31 cellular contexts compared by ENCODE assay signal in the genomic region with DNA sequence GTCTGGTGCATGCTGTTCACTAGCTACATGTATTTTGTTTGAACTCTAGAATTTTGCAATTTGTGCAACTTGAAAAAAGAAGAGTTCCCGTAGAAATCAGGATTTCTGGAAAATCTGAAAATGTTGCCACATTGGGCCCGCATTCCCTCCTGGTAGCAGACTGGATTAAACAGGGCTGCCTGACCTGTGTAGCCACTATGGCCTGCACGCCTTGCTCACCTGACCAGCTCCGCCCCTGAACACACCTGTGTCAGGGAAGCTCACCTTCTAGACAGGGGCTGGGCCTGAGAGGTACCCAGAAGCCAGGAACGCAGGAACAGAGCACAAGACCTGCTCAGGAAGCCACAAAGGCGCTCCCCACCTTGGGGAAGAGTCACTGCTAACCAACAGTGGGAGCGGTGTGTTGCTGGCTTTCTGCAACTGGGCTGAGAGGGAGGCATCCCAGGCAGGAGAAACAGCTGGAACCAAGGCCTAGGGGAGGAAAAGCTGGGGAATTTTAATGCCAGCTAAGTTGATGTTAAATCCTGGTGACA.
"Had no signal": no experiment of that assay in that cellular context is flagged by ENCODE, and none has a peak within 500 bp of the region (broad histone marks: within the 10 kb centered on the region; RNA-seq: fewer than 3 reads in every experiment).

No MANE protein-coding gene starts in this region.

- H3K36me3 Mint-ChIP-seq: activated naive CD4-positive, alpha-beta T cell treated with anti-CD3 and anti-CD28 coated beads, Interleukin-2, amount 50 U/mL, for 72 hours; activated naive CD8-positive, alpha-beta T cell treated with anti-CD3 and anti-CD28 coated beads, Interleukin-2, amount 10 ng/mL, durations not matched to agents 7 days and 5 days; brain had no signal

- H3K4me3 Mint-ChIP-seq: activated B cell treated with CpG ODN at 0.5 μM for 24 hours; activated CD8-positive, alpha-beta T cell treated with anti-CD3 and anti-CD28 coated beads for 36 hours; activated naive CD8-positive, alpha-beta T cell treated with anti-CD3 and anti-CD28 coated beads, Interleukin-2, amount 10 ng/mL, durations not matched to agents 7 days and 5 days; activated T-cell treated with anti-CD3 and anti-CD28 coated beads, Interleukin-2, amount 50 U/mL, for 4 hours; activated T-helper 17 cell treated with anti-CD3 and anti-CD28 coated beads, Interleukin-2, amount 50 U/mL, for 72 hours; brain; central memory CD8-positive, alpha-beta T cell; dendritic cell treated with granulocyte-macrophage colony-stimulating factor and Interleukin-4, amounts not matched to agents 40 ng/mL and 50 ng/mL, for 4 days; endodermal cell; T-helper 17 cell; T-helper 2 cell treated with Interferon-gamma antibody and Interleukin-4, amounts not matched to agents 5 μg/mL and 100 μg/mL, for 36 hours had no signal

- H3K4me1 ChIP-seq: ascending aorta, esophagus muscularis mucosa, foreskin keratinocyte, gastrocnemius medialis had no signal

- H3K36me3 ChIP-seq: ascending aorta, esophagus muscularis mucosa, gastrocnemius medialis, WERI-Rb-1 had no signal

- DNase-seq: activated B cell treated with CpG ODN at 0.5 μM for 24 hours; activated CD4-positive, alpha-beta T cell treated with anti-CD3 and anti-CD28 coated beads for 48 hours; activated CD4-positive, alpha-beta T cell treated with anti-CD3 and anti-CD28 coated beads, Interleukin-2, amount 50 U/mL, for 1 hour; activated CD4-positive, alpha-beta T cell treated with anti-CD3 and anti-CD28 coated beads, Interleukin-2, amount 50 U/mL, for 48 hours; activated CD8-positive, alpha-beta memory T cell treated with anti-CD3 and anti-CD28 coated beads for 24 hours; activated CD8-positive, alpha-beta T cell treated with anti-CD3 and anti-CD28 coated beads for 36 hours; activated effector memory CD4-positive, alpha-beta T cell treated with Interleukin-2 at 50 U/mL for 16 hours; activated gamma-delta T cell treated with Interleukin-2 at 50 U/mL for 16 hours; activated naive CD4-positive, alpha-beta T cell treated with Interleukin-2 at 50 U/mL for 16 hours; activated naive CD8-positive, alpha-beta T cell treated with anti-CD3 and anti-CD28 coated beads, Interleukin-2, amount 10 ng/mL, durations not matched to agents 7 days and 5 days; activated T-cell treated with anti-CD3 and anti-CD28 coated beads, Interleukin-2, amount 50 U/mL, for 4 hours; dorsolateral prefrontal cortex; effector memory CD4-positive, alpha-beta T cell; endodermal cell; foreskin keratinocyte; gastrocnemius medialis; glutamatergic neuron; T-helper 1 cell; T-helper 17 cell; T1000; WERI-Rb-1 had no signal

- H3K27ac Mint-ChIP-seq: activated B cell treated with CpG ODN at 0.5 μM for 24 hours; activated CD8-positive, alpha-beta T cell treated with anti-CD3 and anti-CD28 coated beads for 36 hours; activated naive CD4-positive, alpha-beta T cell treated with anti-CD3 and anti-CD28 coated beads, Interleukin-2, amount 50 U/mL, for 72 hours; activated naive CD8-positive, alpha-beta T cell treated with anti-CD3 and anti-CD28 coated beads, Interleukin-2, amount 10 ng/mL, durations not matched to agents 7 days and 5 days; activated T-helper 17 cell treated with anti-CD3 and anti-CD28 coated beads, Interleukin-2, amount 50 U/mL, for 72 hours; dendritic cell treated with granulocyte-macrophage colony-stimulating factor and Interleukin-4, amounts not matched to agents 40 ng/mL and 50 ng/mL, for 4 days; endodermal cell; T-helper 17 cell; T-helper 2 cell treated with Interferon-gamma antibody and Interleukin-4, amounts not matched to agents 5 μg/mL and 100 μg/mL, for 36 hours had no signal

- H3K9me3 ChIP-seq: ascending aorta, esophagus muscularis mucosa, gastrocnemius medialis had no signal

- H3K4me3 ChIP-seq: ascending aorta, coronary artery, dorsolateral prefrontal cortex, esophagus muscularis mucosa, gastrocnemius medialis had no signal

- ATAC-seq: activated CD4-positive, CD25-positive, alpha-beta regulatory T cell treated with anti-CD3 and anti-CD28 coated beads, Interleukin-2, amount 50 U/mL, for 24 hours; activated CD8-positive, alpha-beta T cell treated with anti-CD3 and anti-CD28 coated beads for 36 hours; activated naive CD4-positive, alpha-beta T cell treated with anti-CD3 and anti-CD28 coated beads, Interleukin-2, amount 50 U/mL, for 72 hours; activated T-cell treated with anti-CD3 and anti-CD28 coated beads, Interleukin-2, amount 50 U/mL, for 4 hours; activated T-helper 17 cell treated with anti-CD3 and anti-CD28 coated beads, Interleukin-2, amount 50 U/mL, for 72 hours; foreskin keratinocyte; gastrocnemius medialis; T-helper 17 cell had no signal

- H3K27me3 Mint-ChIP-seq: activated B cell treated with CpG ODN at 0.5 μM for 24 hours; activated T-helper 17 cell treated with anti-CD3 and anti-CD28 coated beads, Interleukin-2, amount 50 U/mL, for 72 hours; dendritic cell treated with granulocyte-macrophage colony-stimulating factor and Interleukin-4, amounts not matched to agents 40 ng/mL and 50 ng/mL, for 4 days had no signal

- H3K27me3 ChIP-seq: ascending aorta, foreskin keratinocyte, gastrocnemius medialis had no signal

- H3K27ac ChIP-seq: ascending aorta, coronary artery, dorsolateral prefrontal cortex, esophagus muscularis mucosa, foreskin keratinocyte, gastrocnemius medialis, WERI-Rb-1 had no signal

- H3K9me3 Mint-ChIP-seq: activated T-cell treated with anti-CD3 and anti-CD28 coated beads, Interleukin-2, amount 50 U/mL, for 4 hours; endodermal cell had no signal

- H3K4me1 Mint-ChIP-seq: activated B cell treated with CpG ODN at 0.5 μM for 24 hours; activated naive CD8-positive, alpha-beta T cell treated with anti-CD3 and anti-CD28 coated beads, Interleukin-2, amount 10 ng/mL, durations not matched to agents 7 days and 5 days; activated T-helper 17 cell treated with anti-CD3 and anti-CD28 coated beads, Interleukin-2, amount 50 U/mL, for 72 hours; central memory CD8-positive, alpha-beta T cell; T-helper 17 cell had no signal
